ENCODE assay signal across 19 cellular contexts in genomic region chr15:90677807-90678790, GRCh38. TPM values are rescaled to one million over a fixed set of nuclear protein-coding genes. Genes with fewer than 3 reads are reported as not detected.
A peak's percentile ranks its signal among the peaks of the same experiment; 100 is the strongest.
DNase-seq lines count a peak whose midpoint lies in the region; ATAC-seq and FAIRE-seq lines count a peak whose summit lies in the region.
"Had no signal": no experiment of that assay in that cellular context is flagged by ENCODE, and none has a peak within 500 bp of the region (broad histone marks: within the 10 kb centered on the region; RNA-seq: fewer than 3 reads in every experiment).

No MANE protein-coding gene starts in this region.

- POLR2A ChIA-PET in CD4-positive, alpha-beta memory T cell (lab: Charles Lee; ENCODE audit: partially characterized antibody): interaction anchor here (0.6 to 1.2 kb wide), 3 partner anchors 12 to 252 kb away, joined by 3 to 5 read pairs (median 3); no protein-coding TSS in a partner anchor
- POLR2A ChIA-PET in naive thymus-derived CD8-positive, alpha-beta T cell (lab: Charles Lee): interaction anchor here (0.6 to 3.0 kb wide), 5 partner anchors 10 to 257 kb away, joined by 3 to 29 read pairs (median 4); partner anchors contain the start of gene UNC45A

- no peaks in the 10 kb centered on the region for H3K36me3 Mint-ChIP-seq in CD4-positive, alpha-beta memory T cell
- H3K36me3 Mint-ChIP-seq in activated T-helper 1 cell treated with anti-CD3 and anti-CD28 coated beads, Interleukin-12 subunit alpha, Interleukin-12 subunit beta, Interleukin-2, Interleukin-4 antibody, amounts not matched to agents 30 ng/mL and 10 ng/mL and 1 ng/mL, durations not matched to agents 14 hours and 24 hours and 36 hours (ENCODE audit: low read depth): peaks cover 5% of the 10 kb centered on the region
- H3K36me3 Mint-ChIP-seq in naive thymus-derived CD8-positive, alpha-beta T cell: no peaks in the 10 kb centered on the region

- H3K4me1 ChIP-seq in CD4-positive, alpha-beta memory T cell (ENCODE audit: insufficient read depth, low read length): peaks cover 19% of the 10 kb centered on the region
- H3K4me1 ChIP-seq: BE2C, parathyroid adenoma, testis had no signal

- peak overlapping the region; percentile 42 to 88 (median 73) for H3K4me3 Mint-ChIP-seq in CD4-positive, alpha-beta memory T cell
- H3K4me3 Mint-ChIP-seq in activated T-helper 1 cell treated with anti-CD3 and anti-CD28 coated beads, Interleukin-12 subunit alpha, Interleukin-12 subunit beta, Interleukin-2, Interleukin-4 antibody, amounts not matched to agents 30 ng/mL and 10 ng/mL and 1 ng/mL, durations not matched to agents 14 hours and 24 hours and 36 hours: peak overlapping the region; percentile 68
- H3K4me3 Mint-ChIP-seq in naive thymus-derived CD8-positive, alpha-beta T cell: peak overlapping the region in 8 of 10 donors; percentile 62 to 85 (median 82)

- H3K27ac Mint-ChIP-seq in CD4-positive, alpha-beta memory T cell: peak overlapping the region; percentile 60 to 93 (median 81)
- H3K27ac Mint-ChIP-seq in activated T-helper 1 cell treated with anti-CD3 and anti-CD28 coated beads, Interleukin-12 subunit alpha, Interleukin-12 subunit beta, Interleukin-2, Interleukin-4 antibody, amounts not matched to agents 30 ng/mL and 10 ng/mL and 1 ng/mL, durations not matched to agents 14 hours and 24 hours and 36 hours: peak overlapping the region; percentile 96
- peak overlapping the region in 9 of 10 donors; percentile 2 to 94 (median 74) for H3K27ac Mint-ChIP-seq in naive thymus-derived CD8-positive, alpha-beta T cell

- H3K36me3 ChIP-seq in CD4-positive, alpha-beta memory T cell (ENCODE audit: insufficient read depth, low read length): no peaks in the 10 kb centered on the region
- H3K36me3 ChIP-seq: adrenal gland, BE2C, cardiac muscle cell, esophagus squamous epithelium had no signal

- no peak overlapping the region for H3K27ac ChIP-seq in CD4-positive, alpha-beta memory T cell (ENCODE audit: low read depth, low read length)
- H3K27ac ChIP-seq: adrenal gland, cardiac muscle cell, esophagus squamous epithelium, parathyroid adenoma, testis had no signal

- peak; percentile 91 to 95 for ATAC-seq in naive thymus-derived CD8-positive, alpha-beta T cell
- ATAC-seq in HG03039 (IDR thresholded peaks at IDR 0.05; ENCODE audit: unreplicated experiment): no peak
- ATAC-seq: left ventricle myocardium superior, Panc1 had no signal

- CTCF ChIA-PET in CD4-positive, alpha-beta memory T cell (lab: Charles Lee; ENCODE audit: partially characterized antibody): interaction anchor here (1.0 to 1.5 kb wide), 2 partner anchors 17 to 30 kb away, joined by 3 to 5 read pairs; no protein-coding TSS in a partner anchor

- peaks cover 0 to 2% of the 10 kb centered on the region in 2 donors for H3K27me3 Mint-ChIP-seq in CD4-positive, alpha-beta memory T cell
- H3K27me3 Mint-ChIP-seq in activated T-helper 1 cell treated with anti-CD3 and anti-CD28 coated beads, Interleukin-12 subunit alpha, Interleukin-12 subunit beta, Interleukin-2, Interleukin-4 antibody, amounts not matched to agents 30 ng/mL and 10 ng/mL and 1 ng/mL, durations not matched to agents 14 hours and 24 hours and 36 hours (ENCODE audit: insufficient read depth): peaks cover under 1% of the 10 kb centered on the region
- H3K27me3 Mint-ChIP-seq in naive thymus-derived CD8-positive, alpha-beta T cell: no peaks in the 10 kb centered on the region

- DNase-seq in CD4-positive, alpha-beta memory T cell: peak in 4 of 5 donors; percentile 48 to 61 (median 53)
- DNase-seq in GM19239 (ENCODE audit: insufficient read length, low spot score) (no peak), ecto neural progenitor cell (ENCODE audit: low spot score) (no peak), DMS 273 (lab: John Stamatoyannopoulos, UW; ENCODE audit: unreplicated experiment) (no peak)
- peak; percentile 37 for DNase-seq in activated T-helper 1 cell treated with anti-CD3 and anti-CD28 coated beads, Interleukin-12 subunit alpha, Interleukin-12 subunit beta, Interleukin-2, Interleukin-4 antibody, amounts not matched to agents 30 ng/mL and 10 ng/mL and 1 ng/mL, durations not matched to agents 14 hours and 24 hours and 36 hours (ENCODE audit: low spot score)
- DNase-seq in naive thymus-derived CD8-positive, alpha-beta T cell: peak in 4 of 10 donors; percentile 25 to 69 (median 56)
- DNase-seq: BE2C; esophagus squamous epithelium; left ventricle myocardium superior; NCI-H1436; NCI-H82; stimulated activated CD4-positive, alpha-beta T cell treated with anti-CD3 and anti-CD28 coated beads, Interleukin-2, amount 100 ng/mL, for 24 hours; testis had no signal

- peaks cover 0 to 2% (median 0%) of the 10 kb centered on the region in 8 donors for H3K9me3 Mint-ChIP-seq in CD4-positive, alpha-beta memory T cell
- H3K9me3 Mint-ChIP-seq in activated T-helper 1 cell treated with anti-CD3 and anti-CD28 coated beads, Interleukin-12 subunit alpha, Interleukin-12 subunit beta, Interleukin-2, Interleukin-4 antibody, amounts not matched to agents 30 ng/mL and 10 ng/mL and 1 ng/mL, durations not matched to agents 14 hours and 24 hours and 36 hours: peaks cover 4% of the 10 kb centered on the region
- peaks cover 0 to 2% (median 0%) of the 10 kb centered on the region in 9 donors for H3K9me3 Mint-ChIP-seq in naive thymus-derived CD8-positive, alpha-beta T cell

- H3K9me3 ChIP-seq in CD4-positive, alpha-beta memory T cell (ENCODE audit: control insufficient read depth in 1 of 2, low read length in 2 of 2): no peaks in the 10 kb centered on the region
- H3K9me3 ChIP-seq: adrenal gland, BE2C, esophagus squamous epithelium, testis had no signal

- peaks cover 9 to 19% (median 13%) of the 10 kb centered on the region in 4 donors for H3K4me1 Mint-ChIP-seq in CD4-positive, alpha-beta memory T cell
- peaks cover 48% of the 10 kb centered on the region for H3K4me1 Mint-ChIP-seq in activated T-helper 1 cell treated with anti-CD3 and anti-CD28 coated beads, Interleukin-12 subunit alpha, Interleukin-12 subunit beta, Interleukin-2, Interleukin-4 antibody, amounts not matched to agents 30 ng/mL and 10 ng/mL and 1 ng/mL, durations not matched to agents 14 hours and 24 hours and 36 hours (ENCODE audit: low read depth)
- H3K4me1 Mint-ChIP-seq in naive thymus-derived CD8-positive, alpha-beta T cell: peaks cover 12 to 37% (median 23%) of the 10 kb centered on the region in 4 donors

- no peaks in the 10 kb centered on the region for H3K27me3 ChIP-seq in CD4-positive, alpha-beta memory T cell (ENCODE audit: insufficient read depth, low read length)
- H3K27me3 ChIP-seq: adrenal gland, BE2C, cardiac muscle cell, esophagus squamous epithelium, testis had no signal

- H3K4me3 ChIP-seq in CD4-positive, alpha-beta memory T cell (ENCODE audit: low read length in 2 of 2): no peak overlapping the region
- H3K4me3 ChIP-seq: adrenal gland, cardiac muscle cell, esophagus squamous epithelium, testis had no signal

- peak; percentile 59 for FAIRE-seq in GM19239 (lab: Jason Lieb, UNC)
- FAIRE-seq: TTC549 had no signal

- intact Hi-C loops in CD4-positive, alpha-beta memory T cell (cut with micrococcal nuclease): loop anchor here (1.0 kb wide), 1 partner anchor 18 kb away; no protein-coding TSS in a partner anchor
- intact Hi-C loops in activated T-helper 1 cell treated with anti-CD3 and anti-CD28 coated beads, Interleukin-12 subunit alpha, Interleukin-12 subunit beta, Interleukin-2, Interleukin-4 antibody, amounts not matched to agents 30 ng/mL and 10 ng/mL and 1 ng/mL, durations not matched to agents 14 hours and 24 hours and 36 hours (cut with micrococcal nuclease): loop anchor here (1.0 to 2.0 kb wide), 5 partner anchors 8 to 30 kb away; no protein-coding TSS in a partner anchor

RNA-seq across cellular contexts. Expression of gene BLM, which starts 39.0 kb away (rescaled TPM):
- total RNA-seq in CD4-positive, alpha-beta memory T cell: 1 to 10 TPM; 6.5 to 8.9 TPM
- 1 to 10 TPM; 1.2 to 5.5 TPM for polyA plus RNA-seq in CD4-positive, alpha-beta memory T cell
- 64.3 and 65.1 TPM in 2 replicates for total RNA-seq in activated T-helper 1 cell treated with anti-CD3 and anti-CD28 coated beads, Interleukin-12 subunit alpha, Interleukin-12 subunit beta, Interleukin-2, Interleukin-4 antibody, amounts not matched to agents 30 ng/mL and 10 ng/mL and 1 ng/mL, durations not matched to agents 14 hours and 24 hours and 36 hours
- total RNA-seq in naive thymus-derived CD8-positive, alpha-beta T cell: 1 to 10 TPM; 5.9 to 7.1 TPM
- polyA plus RNA-seq in naive thymus-derived CD8-positive, alpha-beta T cell: 1 to 10 TPM; 2.6 to 4.1 (median 4.1) TPM

Comparison
In these comparisons a context has a peak if more than half of its experiments do, and no peak if none do; other contexts are left out.
1. DNase-seq: peak in CD4-positive, alpha-beta memory T cell (4 of 5) and activated T-helper 1 cell treated with anti-CD3 and anti-CD28 coated beads, Interleukin-12 subunit alpha, Interleukin-12 subunit beta, Interleukin-2, Interleukin-4 antibody, amounts not matched to agents 30 ng/mL and 10 ng/mL and 1 ng/mL, durations not matched to agents 14 hours and 24 hours and 36 hours (single experiment); none in GM19239 (single experiment), ecto neural progenitor cell (single experiment) and DMS 273 (single experiment).
2. Peak in every context shown above with its lines, with median percentiles within 50 percentile points of each other: H3K27ac Mint-ChIP-seq and H3K4me3 Mint-ChIP-seq.